Comparison of ENCODE assay signal across 12 cellular contexts in genomic region chr19:51595190-51595589, GRCh38. TPM values are rescaled to one million over a fixed set of nuclear protein-coding genes. Genes with fewer than 3 reads are reported as not detected.
DNase-seq lines count a peak whose midpoint lies in the region; ATAC-seq and TF ChIP-seq lines count a peak whose summit lies in the region.
"Had no signal": no experiment of that assay in that cellular context is flagged by ENCODE, and none has a peak within 500 bp of the region (broad histone marks: within the 10 kb centered on the region; RNA-seq: fewer than 3 reads in every experiment).

No MANE protein-coding gene starts in this region.

- no peaks in the 10 kb centered on the region for H3K9me3 ChIP-seq in CD8-positive, alpha-beta T cell (ENCODE audit: low read length)
- H3K9me3 ChIP-seq in MM.1S (replicated peaks; ENCODE audit: insufficient read depth, low read length) = no peaks in the 10 kb centered on the region

- no peak for DNase-seq in CD8-positive, alpha-beta T cell
- DNase-seq in MM.1S = no peak
- no peak for DNase-seq in nephron progenitor cell
- DNase-seq in NCI-H2081 treated with DMSO at 0.1 percent for 48 hours (lab: John Stamatoyannopoulos, UW) = no peak
- no peak for DNase-seq in GF-D8 (lab: John Stamatoyannopoulos, UW)
- DNase-seq: activated effector memory CD4-positive, alpha-beta T cell treated with Interleukin-2 at 50 U/mL for 16 hours; foreskin keratinocyte; NCI-H1694 treated with DMSO at 0.1 percent for 48 hours had no signal

- CTCF ChIA-PET in CD8-positive, alpha-beta T cell (lab: Charles Lee) = interaction anchor here (0.7 to 1.4 kb wide), 2 partner anchors 122 to 161 kb away, joined by 3 to 4 read pairs; no protein-coding TSS in a partner anchor

- H4K20me1 ChIP-seq in MM.1S (ENCODE audit: insufficient read depth, low read length) = no peaks in the 10 kb centered on the region

- 0 out of 2 replicates have a peak overlapping the region, but pooled peaks have one; percentile 52 for H3K4me2 ChIP-seq in MM.1S (ENCODE audit: low read depth, low read length)

- H3K27ac Mint-ChIP-seq in CD8-positive, alpha-beta T cell = peak overlapping the region; percentile 79
- H3K27ac Mint-ChIP-seq in dendritic cell treated with granulocyte-macrophage colony-stimulating factor and Interleukin-4, amounts not matched to agents 40 ng/mL and 50 ng/mL, for 4 days = peak overlapping the region; percentile 87
- H3K27ac Mint-ChIP-seq in nephron progenitor cell = no peak overlapping the region

- peaks cover 17% of the 10 kb centered on the region for H3K27me3 Mint-ChIP-seq in CD8-positive, alpha-beta T cell (ENCODE audit: low read depth)
- H3K27me3 Mint-ChIP-seq in dendritic cell treated with granulocyte-macrophage colony-stimulating factor and Interleukin-4, amounts not matched to agents 40 ng/mL and 50 ng/mL, for 4 days = peaks cover 22% of the 10 kb centered on the region
- H3K27me3 Mint-ChIP-seq in nephron progenitor cell (ENCODE audit: low read depth, poor library complexity) = peaks cover 12% of the 10 kb centered on the region

- H3K79me2 ChIP-seq in MM.1S (ENCODE audit: low read length) = no peaks in the 10 kb centered on the region

- peaks cover 18% of the 10 kb centered on the region for H3K4me1 ChIP-seq in CD8-positive, alpha-beta T cell (ENCODE audit: insufficient read depth, low read length)
- no peaks in the 10 kb centered on the region for H3K4me1 ChIP-seq in MM.1S (ENCODE audit: low read length)
- H3K4me1 ChIP-seq: foreskin keratinocyte had no signal

- ATAC-seq in CD8-positive, alpha-beta T cell = no peak
- ATAC-seq in HG02588 (IDR thresholded peaks at IDR 0.05; ENCODE audit: unreplicated experiment) (no peak), GM21381 (IDR thresholded peaks at IDR 0.05; ENCODE audit: unreplicated experiment) (no peak)

- H3K27ac ChIP-seq in CD8-positive, alpha-beta T cell (ENCODE audit: low read depth, low read length) = no peak overlapping the region
- H3K27ac ChIP-seq in MM.1S (ENCODE audit: low read length) = no peak overlapping the region
- H3K27ac ChIP-seq: foreskin keratinocyte had no signal

- H3K9me2 ChIP-seq in MM.1S (replicated peaks; ENCODE audit: insufficient read depth, low read length) = no peaks in the 10 kb centered on the region

- no peaks in the 10 kb centered on the region for H3F3A ChIP-seq in MM.1S (ENCODE audit: insufficient read depth, low read length)

- H3K9me3 Mint-ChIP-seq in CD8-positive, alpha-beta T cell = no peaks in the 10 kb centered on the region
- no peaks in the 10 kb centered on the region for H3K9me3 Mint-ChIP-seq in dendritic cell treated with granulocyte-macrophage colony-stimulating factor and Interleukin-4, amounts not matched to agents 40 ng/mL and 50 ng/mL, for 4 days
- H3K9me3 Mint-ChIP-seq in nephron progenitor cell = peaks cover 32% of the 10 kb centered on the region

- H3K4me1 Mint-ChIP-seq in CD8-positive, alpha-beta T cell (ENCODE audit: low read depth) = peaks cover 27% of the 10 kb centered on the region
- peaks cover 33% of the 10 kb centered on the region for H3K4me1 Mint-ChIP-seq in dendritic cell treated with granulocyte-macrophage colony-stimulating factor and Interleukin-4, amounts not matched to agents 40 ng/mL and 50 ng/mL, for 4 days (ENCODE audit: low read depth)
- peaks cover 20% of the 10 kb centered on the region for H3K4me1 Mint-ChIP-seq in nephron progenitor cell

- intact Hi-C loops in CD8-positive, alpha-beta T cell (cut with DNase I, micrococcal nuclease) = loop anchor here (2.0 to 10.0 kb wide), 3 partner anchors 200 to 1926 kb away; partner anchors contain the start of genes C19orf84 (in 1 of the 2) and ZNF649 (in 1 of the 2)
- intact Hi-C loops in dendritic cell treated with granulocyte-macrophage colony-stimulating factor and Interleukin-4, amounts not matched to agents 40 ng/mL and 50 ng/mL, for 4 days (cut with micrococcal nuclease) = no loop called here

- no peak overlapping the region for H2AFZ ChIP-seq in MM.1S (ENCODE audit: low read length)

- peak overlapping the region; percentile 99 for H3K4me3 Mint-ChIP-seq in CD8-positive, alpha-beta T cell
- H3K4me3 Mint-ChIP-seq in dendritic cell treated with granulocyte-macrophage colony-stimulating factor and Interleukin-4, amounts not matched to agents 40 ng/mL and 50 ng/mL, for 4 days = peak overlapping the region; percentile 94
- H3K4me3 Mint-ChIP-seq in nephron progenitor cell = peak overlapping the region; percentile 93

- no peaks in the 10 kb centered on the region for H3K36me3 ChIP-seq in CD8-positive, alpha-beta T cell (ENCODE audit: insufficient read depth, low read length)
- H3K36me3 ChIP-seq in MM.1S (replicated peaks; ENCODE audit: insufficient read depth, low read length) = no peaks in the 10 kb centered on the region

- peaks cover 10% of the 10 kb centered on the region for H3K36me3 Mint-ChIP-seq in CD8-positive, alpha-beta T cell
- peaks cover 6% of the 10 kb centered on the region for H3K36me3 Mint-ChIP-seq in dendritic cell treated with granulocyte-macrophage colony-stimulating factor and Interleukin-4, amounts not matched to agents 40 ng/mL and 50 ng/mL, for 4 days (ENCODE audit: low read depth)
- H3K36me3 Mint-ChIP-seq in nephron progenitor cell (ENCODE audit: low read depth) = peaks cover 9% of the 10 kb centered on the region

- H3K27me3 ChIP-seq in CD8-positive, alpha-beta T cell (ENCODE audit: insufficient read depth, low read length) = peaks cover under 1% of the 10 kb centered on the region
- no peaks in the 10 kb centered on the region for H3K27me3 ChIP-seq in MM.1S (replicated peaks; ENCODE audit: insufficient read depth, low read length)

- no peak overlapping the region for H3K9ac ChIP-seq in MM.1S (ENCODE audit: low read length)

- no peak for TF ChIP-seq CTCF in CD8-positive, alpha-beta T cell (IDR thresholded peaks at IDR 0.05)
- TF ChIP-seq CTCF in MM.1S (IDR thresholded peaks at IDR 0.05; ENCODE audit: low read length) (no peak), nephron progenitor cell (IDR thresholded peaks at IDR 0.05) (no peak)

- peak overlapping the region; percentile 98 for H3K4me3 ChIP-seq in CD8-positive, alpha-beta T cell (ENCODE audit: low read depth, low read length)
- peak overlapping the region; percentile 69; the same call in 1 of the 2 replicates for H3K4me3 ChIP-seq in MM.1S (ENCODE audit: low read length)

- POLR2A ChIA-PET in CD8-positive, alpha-beta T cell (lab: Charles Lee) = no interaction called here

RNA-seq across cellular contexts. Expression of gene ZNF175, which starts 24.1 kb away (rescaled TPM):
- 1 to 10 TPM in 1 of 2 experiments, under 1 TPM in 1; 0.84 to 1.4 TPM for total RNA-seq in CD8-positive, alpha-beta T cell

RNA-seq across cellular contexts. Expression of gene SIGLEC5, which starts 35.0 kb away (rescaled TPM):
- not detected for total RNA-seq in CD8-positive, alpha-beta T cell
- total RNA-seq: foreskin keratinocyte, SK-MEL-5 had no signal

RNA-seq across cellular contexts. Expression of gene SIGLEC14, which starts 51.4 kb away (rescaled TPM):
- not detected for total RNA-seq in CD8-positive, alpha-beta T cell
- total RNA-seq: foreskin keratinocyte, SK-MEL-5 had no signal
